8 cellular contexts compared by ENCODE assay signal in the genomic region with DNA sequence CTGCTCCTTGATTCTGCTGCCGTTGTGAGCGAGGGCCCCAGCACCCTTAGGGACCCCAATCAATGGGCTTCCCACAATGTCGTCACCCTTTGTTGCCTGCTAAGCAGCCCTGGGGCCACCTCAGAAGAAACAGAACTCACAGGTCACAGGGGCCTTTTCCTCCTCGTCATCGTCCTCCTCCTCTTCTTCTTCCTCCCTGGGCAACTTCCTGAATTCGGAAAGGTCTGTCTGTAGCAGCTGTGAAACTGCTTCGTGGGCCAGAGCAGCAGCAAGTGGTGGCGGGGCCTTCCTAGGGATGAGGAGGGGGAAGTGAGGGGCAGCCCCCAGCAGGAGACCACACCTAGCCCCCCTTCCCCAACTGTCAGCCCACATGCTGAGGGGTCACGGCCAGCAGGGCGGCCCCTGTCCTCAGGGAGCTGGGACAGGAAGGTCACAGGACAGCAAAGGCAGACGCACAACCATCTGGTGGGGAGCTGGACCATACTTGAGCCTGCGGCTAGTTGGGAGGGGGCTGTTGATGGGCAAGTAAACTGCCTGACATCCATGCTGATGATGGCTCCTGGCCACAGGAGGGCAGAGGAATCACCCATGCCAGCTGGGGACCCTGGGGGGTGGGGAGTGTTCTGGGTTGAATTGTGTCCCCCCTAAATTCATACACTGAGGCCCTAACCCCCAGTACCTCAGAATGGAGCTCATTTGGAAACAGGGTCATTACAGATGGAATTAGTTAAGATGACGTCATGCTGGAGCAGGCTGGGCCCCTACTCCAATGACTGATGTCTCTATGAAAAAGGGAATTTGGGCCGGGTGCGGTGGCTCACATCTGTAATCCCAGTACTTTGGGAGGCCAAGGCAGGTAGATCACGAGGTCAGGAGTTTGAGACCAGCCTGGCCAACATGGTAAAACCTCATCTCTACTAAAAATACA. TPM values are rescaled to one million over a fixed set of nuclear protein-coding genes. Genes with fewer than 3 reads are reported as not detected.
A peak's percentile ranks its signal among the peaks of the same experiment; 100 is the strongest.
DNase-seq lines count a peak whose midpoint lies in the region; ATAC-seq and TF ChIP-seq lines count a peak whose summit lies in the region.

No MANE protein-coding gene starts in this region.

- H3K9me3 ChIP-seq in ascending aorta (no peaks in the 10 kb centered on the region), mesenchymal stem cell (ENCODE audit: control insufficient read depth, low read length) (no peaks in the 10 kb centered on the region), tibial artery (no peaks in the 10 kb centered on the region)

- intact Hi-C loops in ascending aorta (cut with DNase I), result loop anchor here (2.0 to 10.0 kb wide), 2 partner anchors 13 to 165 kb away; partner anchors contain the start of gene PPM1F
- intact Hi-C loops in tibial artery (cut with DNase I; ENCODE audit: low total_unique reads), result loop anchor here (2.0 to 5.0 kb wide), 2 partner anchors 227 to 1308 kb away; no protein-coding TSS in a partner anchor

- H4K8ac ChIP-seq in mesenchymal stem cell (ENCODE audit: low read length), result peak overlapping the region; percentile 81

- H2AK5ac ChIP-seq in mesenchymal stem cell (ENCODE audit: low read length, severe bottlenecking), result peak overlapping the region; percentile 59

- no peak for ATAC-seq in activated T-cell treated with anti-CD3 and anti-CD28 coated beads, Interleukin-2, amount 50 U/mL, for 4 hours
- no peak for ATAC-seq in GM21619 (IDR thresholded peaks at IDR 0.05; ENCODE audit: unreplicated experiment)

- H3K4ac ChIP-seq in mesenchymal stem cell (ENCODE audit: low read depth in 1 of 2, low read length in 2 of 2), result peak overlapping the region in 1 of 2 experiments; percentile 28

- peaks cover 30% of the 10 kb centered on the region for H3K79me1 ChIP-seq in mesenchymal stem cell (replicated peaks; ENCODE audit: low read length, poor library complexity, severe bottlenecking)

- no peak overlapping the region for H2BK120ac ChIP-seq in mesenchymal stem cell (ENCODE audit: low read depth, low read length)

- H3K4me2 ChIP-seq in mesenchymal stem cell (ENCODE audit: low read length, poor library complexity, severe bottlenecking), result no peak overlapping the region

- H2BK15ac ChIP-seq in mesenchymal stem cell (ENCODE audit: low read depth, poor library complexity, severe bottlenecking), result no peak overlapping the region

- H4K91ac ChIP-seq in mesenchymal stem cell (ENCODE audit: low read length), result peak overlapping the region; percentile 64

- H3K27me3 ChIP-seq in ascending aorta (no peaks in the 10 kb centered on the region), mesenchymal stem cell (ENCODE audit: control insufficient read depth in 1 of 2, insufficient read depth in 1 of 2, low read length in 2 of 2) (no peaks in the 10 kb centered on the region), tibial artery (no peaks in the 10 kb centered on the region)

- no peak for DNase-seq in activated T-cell treated with anti-CD3 and anti-CD28 coated beads, Interleukin-2, amount 50 U/mL, for 4 hours
- no peak for DNase-seq in activated T-cell treated with anti-CD3 and anti-CD28 coated beads, Interleukin-2, amount 50 U/mL, for 1 hour
- DNase-seq in ascending aorta (ENCODE audit: low spot score in 2 of 2), result no peak
- DNase-seq in mesenchymal stem cell, result no peak
- DNase-seq in tibial artery, result no peak
- no peak for DNase-seq in T-helper 9 cell
- no peak for DNase-seq in ACHN

- H3K27ac ChIP-seq in ascending aorta, result peak overlapping the region; percentile 94 to 99
- H3K27ac ChIP-seq in mesenchymal stem cell (ENCODE audit: low read length, poor library complexity, severe bottlenecking), result no peak overlapping the region
- H3K27ac ChIP-seq in tibial artery, result peak overlapping the region; percentile 87 to 89

- H3K4me3 ChIP-seq in ascending aorta (no peak overlapping the region), mesenchymal stem cell (ENCODE audit: insufficient read depth in 1 of 2, low read depth in 1 of 2, low read length in 2 of 2) (peak overlapping the region in 1 of 2 experiments; percentile 79), tibial artery (no peak overlapping the region)

- H3K23ac ChIP-seq in mesenchymal stem cell (ENCODE audit: low read length in 2 of 2), result no peak overlapping the region

- H2AFZ ChIP-seq in mesenchymal stem cell (ENCODE audit: low read depth, low read length), result no peak overlapping the region

- H3K36me3 ChIP-seq in ascending aorta, result peaks cover 0 to 4% of the 10 kb centered on the region in 2 donors
- peaks cover 46 to 53% of the 10 kb centered on the region in 2 experiments for H3K36me3 ChIP-seq in mesenchymal stem cell (ENCODE audit: control insufficient read depth in 1 of 2, insufficient read depth in 2 of 2, low read depth in 1 of 2, low read length in 2 of 2)
- peaks cover 0 to 24% (median 2%) of the 10 kb centered on the region in 3 donors for H3K36me3 ChIP-seq in tibial artery

- no peaks in the 10 kb centered on the region for H3K9me3 Mint-ChIP-seq in activated T-cell treated with anti-CD3 and anti-CD28 coated beads, Interleukin-2, amount 50 U/mL, for 4 hours

- H3K4me1 Mint-ChIP-seq in activated T-cell treated with anti-CD3 and anti-CD28 coated beads, Interleukin-2, amount 50 U/mL, for 4 hours (ENCODE audit: low read depth), result peaks cover 44% of the 10 kb centered on the region

- H3K27me3 Mint-ChIP-seq in activated T-cell treated with anti-CD3 and anti-CD28 coated beads, Interleukin-2, amount 50 U/mL, for 4 hours (ENCODE audit: low read depth), result no peaks in the 10 kb centered on the region

- peak overlapping the region; percentile 91 for H3K9ac ChIP-seq in mesenchymal stem cell (ENCODE audit: low read length)

- TF ChIP-seq CTCF in ascending aorta (IDR thresholded peaks at IDR 0.05) (no peak), tibial artery (IDR thresholded peaks at IDR 0.05) (no peak)

- peaks cover 1% of the 10 kb centered on the region for H3K36me3 Mint-ChIP-seq in activated T-cell treated with anti-CD3 and anti-CD28 coated beads, Interleukin-2, amount 50 U/mL, for 4 hours (ENCODE audit: insufficient read depth)

- H2BK12ac ChIP-seq in mesenchymal stem cell (ENCODE audit: low read length in 2 of 2), result peak overlapping the region in 1 of 2 experiments; percentile 51

- peak overlapping the region in 1 of 2 experiments; percentile 21 for H3K14ac ChIP-seq in mesenchymal stem cell (ENCODE audit: low read length in 2 of 2)

- H3K18ac ChIP-seq in mesenchymal stem cell (ENCODE audit: low read depth in 1 of 2, low read length in 2 of 2), result peak overlapping the region in 1 of 2 experiments; percentile 49

- in situ Hi-C loops in ACHN (cut with HindIII; ENCODE audit: low pct_ligation_motif_present, low pct_unique_long_range_greater_than_20kb, low sequenced_read_pairs), result no loop called here

- H3K4me1 ChIP-seq in ascending aorta (peaks cover 13 to 41% of the 10 kb centered on the region in 2 donors), mesenchymal stem cell (ENCODE audit: control insufficient read depth, insufficient read depth, low read depth, low read length) (peaks cover 57% of the 10 kb centered on the region), tibial artery (peaks cover 7 to 53% (median 42%) of the 10 kb centered on the region in 4 donors)

- 84% methylated on average over 13 of the region's 16 CpGs for WGBS in mesenchymal stem cell

- H3K4me3 Mint-ChIP-seq in activated T-cell treated with anti-CD3 and anti-CD28 coated beads, Interleukin-2, amount 50 U/mL, for 4 hours, result peak overlapping the region; percentile 27

- no peak overlapping the region for H2BK5ac ChIP-seq in mesenchymal stem cell (ENCODE audit: low read depth, low read length, poor library complexity, severe bottlenecking)

RNA-seq across cellular contexts. Expression of gene PPM1F, which starts 13.0 kb away (rescaled TPM):
- 10 to 100 TPM; 28.2 to 36.8 (median 30.8) TPM for total RNA-seq in activated T-cell treated with anti-CD3 and anti-CD28 coated beads, Interleukin-2, amount 50 U/mL, for 4 hours
- 76.0 TPM for total RNA-seq in ascending aorta
- 19.5 TPM for polyA plus RNA-seq in mesenchymal stem cell (2013, experiment 1 of 2)
- polyA plus RNA-seq in mesenchymal stem cell (2013, experiment 2 of 2), result 21.1 TPM

RNA-seq across cellular contexts. Expression of gene TOP3B, which starts 42.9 kb away (rescaled TPM):
- total RNA-seq in activated T-cell treated with anti-CD3 and anti-CD28 coated beads, Interleukin-2, amount 50 U/mL, for 4 hours, result 10 to 100 TPM; 39.3 to 45.2 (median 41.3) TPM
- total RNA-seq in ascending aorta, result 26.4 TPM
- polyA plus RNA-seq in mesenchymal stem cell (2013, experiment 1 of 2), result 12.1 TPM
- polyA plus RNA-seq in mesenchymal stem cell (2013, experiment 2 of 2), result 11.4 TPM
